1 cellular context compared by ENCODE assay signal in genomic region chr10:99328579-99329237, GRCh38.
TF ChIP-seq lines count a peak whose summit lies in the region.

No MANE protein-coding gene starts in this region.

TF ChIP-seq in HepG2, 621 proteins besides CTCF, POLR2A, EP300 and RAD21 (continued from another document):
- no peak for TF ChIP-seq ISX (CRISPR knock-in tag; conservative IDR thresholded peaks at IDR 0.05)
- TF ChIP-seq AGO1 (IDR thresholded peaks at IDR 0.05; ENCODE audit: low read depth, low read length, poor library complexity, severe bottlenecking), result peak; percentile 47
- no peak for TF ChIP-seq MIER2 (CRISPR knock-in tag; IDR thresholded peaks at IDR 0.05)
- TF ChIP-seq CCDC6 (CRISPR knock-in tag; IDR thresholded peaks at IDR 0.05), result 0 out of 2 replicates have a peak, but pooled peaks have one; percentile 10
- TF ChIP-seq ZNF234 (CRISPR knock-in tag; conservative IDR thresholded peaks at IDR 0.05), result no peak
- TF ChIP-seq DPF2 (CRISPR knock-in tag; IDR thresholded peaks at IDR 0.05; ENCODE audit: borderline replicate concordance, low read depth), result 0 out of 2 replicates have a peak, but pooled peaks have one; percentile 15
- TF ChIP-seq ZNF512B (CRISPR knock-in tag; IDR thresholded peaks at IDR 0.05; ENCODE audit: borderline replicate concordance), result no peak
- peak; percentile 17; the same call in 1 of the 2 replicates for TF ChIP-seq ZNF543 (CRISPR knock-in tag; IDR thresholded peaks at IDR 0.05)
- TF ChIP-seq GPBP1L1 (CRISPR knock-in tag; IDR thresholded peaks at IDR 0.05), result no peak
- no peak for TF ChIP-seq ZNF333 (CRISPR knock-in tag; IDR thresholded peaks at IDR 0.05; ENCODE audit: borderline replicate concordance)
- TF ChIP-seq ZNF460 (CRISPR knock-in tag; IDR thresholded peaks at IDR 0.05; ENCODE audit: borderline replicate concordance), result no peak
- TF ChIP-seq ATF4 (CRISPR knock-in tag; IDR thresholded peaks at IDR 0.05), result no peak
- TF ChIP-seq WIZ (CRISPR knock-in tag; IDR thresholded peaks at IDR 0.05), result no peak
- TF ChIP-seq FOXO4 (CRISPR knock-in tag; conservative IDR thresholded peaks at IDR 0.05), result no peak
- 0 out of 2 replicates have a peak, but pooled peaks have one; percentile 34 for TF ChIP-seq ZBTB3 (CRISPR knock-in tag; IDR thresholded peaks at IDR 0.05; ENCODE audit: borderline replicate concordance, low read depth)
- TF ChIP-seq NFIC (IDR thresholded peaks at IDR 0.05; ENCODE audit: low read length), result no peak
- TF ChIP-seq ZNF143 (CRISPR knock-in tag; IDR thresholded peaks at IDR 0.05), result no peak
- no peak for TF ChIP-seq ZNF629 (CRISPR knock-in tag; conservative IDR thresholded peaks at IDR 0.05)
- no peak for TF ChIP-seq ZBTB7B (CRISPR knock-in tag; IDR thresholded peaks at IDR 0.05)
- no peak for TF ChIP-seq HES4 (CRISPR knock-in tag; IDR thresholded peaks at IDR 0.05; ENCODE audit: borderline replicate concordance)
- no peak for TF ChIP-seq E2F5 (CRISPR knock-in tag; conservative IDR thresholded peaks at IDR 0.05)
- TF ChIP-seq ZSCAN5A (CRISPR knock-in tag; IDR thresholded peaks at IDR 0.05; ENCODE audit: borderline replicate concordance), result no peak
- no peak for TF ChIP-seq TBP (CRISPR knock-in tag; IDR thresholded peaks at IDR 0.05)
- no peak for TF ChIP-seq ZNF773 (CRISPR knock-in tag; IDR thresholded peaks at IDR 0.05; ENCODE audit: borderline replicate concordance)
- TF ChIP-seq ETS1 (CRISPR knock-in tag; IDR thresholded peaks at IDR 0.05), result no peak
- TF ChIP-seq GMEB2 (CRISPR knock-in tag; IDR thresholded peaks at IDR 0.05; ENCODE audit: low read depth), result 0 out of 2 replicates have a peak, but pooled peaks have one; percentile 16
